ENCODE assay signal across 13 cellular contexts in genomic region chr3:45640724-45641361, GRCh38. TPM values are rescaled to one million over a fixed set of nuclear protein-coding genes. Genes with fewer than 3 reads are reported as not detected.
A peak's percentile ranks its signal among the peaks of the same experiment; 100 is the strongest.
DNase-seq lines count a peak whose midpoint lies in the region; ATAC-seq, FAIRE-seq and TF ChIP-seq lines count a peak whose summit lies in the region.
"Had no signal": no experiment of that assay in that cellular context is flagged by ENCODE, and none has a peak within 500 bp of the region (broad histone marks: within the 10 kb centered on the region; RNA-seq: fewer than 3 reads in every experiment).

No MANE protein-coding gene starts in this region.

- TF ChIP-seq CTCF in GM23338 (conservative IDR thresholded peaks at IDR 0.05; ENCODE audit: low read depth in 2 of 2) (no peak), VCaP (conservative IDR thresholded peaks at IDR 0.05) (no peak)

- H3K9me2 ChIP-seq in GM23338 (ENCODE audit: insufficient read depth), result 0 out of 2 replicates have a peak, but pooled peaks cover 6% of the 10 kb centered on the region

- peaks cover 25% of the 10 kb centered on the region for H3K36me3 Mint-ChIP-seq in GM23338 (ENCODE audit: low read depth)
- peaks cover 0 to 12% (median 11%) of the 10 kb centered on the region in 3 donors for H3K36me3 Mint-ChIP-seq in immature natural killer cell

- H3K9me3 Mint-ChIP-seq in GM23338 (no peaks in the 10 kb centered on the region), immature natural killer cell (no peaks in the 10 kb centered on the region)

- ATAC-seq in GM23338, result no peak
- ATAC-seq in GM18909 (IDR thresholded peaks at IDR 0.05; ENCODE audit: poor library complexity, unreplicated experiment), result no peak
- ATAC-seq in GM18870 (IDR thresholded peaks at IDR 0.05; ENCODE audit: unreplicated experiment), result no peak

- peaks cover 55% of the 10 kb centered on the region for H3K4me1 Mint-ChIP-seq in GM23338
- peaks cover 15 to 27% of the 10 kb centered on the region in 2 donors for H3K4me1 Mint-ChIP-seq in immature natural killer cell

- FAIRE-seq in small intestine (lab: Jason Lieb, UNC), result no peak
- FAIRE-seq: GM12892 had no signal

- DNase-seq in GM23338 (ENCODE audit: low spot score), result no peak
- no peak for DNase-seq in immature natural killer cell
- DNase-seq in small intestine, result peak; percentile 37
- DNase-seq in glomerular visceral epithelial cell (ENCODE audit: extremely low spot score), result no peak
- DNase-seq in C1 segment of cervical spinal cord (lab: John Stamatoyannopoulos, UW), result no peak
- DNase-seq: activated CD4-positive, alpha-beta T cell treated with anti-CD3 and anti-CD28 coated beads for 1 hour; activated T-cell treated with anti-CD3 and anti-CD28 coated beads, Interleukin-2, amount 50 U/mL, for 48 hours had no signal

- peaks cover 56% of the 10 kb centered on the region for H3K79me2 ChIP-seq in GM23338 (replicated peaks; ENCODE audit: insufficient read depth)

- no peaks in the 10 kb centered on the region for H3F3A ChIP-seq in GM23338 (replicated peaks; ENCODE audit: low read depth)

- peaks cover 14% of the 10 kb centered on the region for H3K27me3 Mint-ChIP-seq in GM23338 (ENCODE audit: insufficient read depth, low read depth, poor library complexity)
- no peaks in the 10 kb centered on the region for H3K27me3 Mint-ChIP-seq in immature natural killer cell (ENCODE audit: low read depth in 3 of 3)
- H3K27me3 Mint-ChIP-seq: brain had no signal

- 40 to 68% (median 48%) methylated on average over 4 of the region's 4 CpGs for WGBS in small intestine, 3 donors

- no peak overlapping the region for H2AFZ ChIP-seq in GM23338

- H3K4me3 Mint-ChIP-seq in GM23338 (no peak overlapping the region), immature natural killer cell (no peak overlapping the region)
- H3K4me3 Mint-ChIP-seq: brain had no signal

- peak overlapping the region; percentile 61 for H3K27ac Mint-ChIP-seq in GM23338
- H3K27ac Mint-ChIP-seq in immature natural killer cell, result peak overlapping the region in 4 of 6 donors; percentile 19 to 87 (median 44)

- H3K27me3 ChIP-seq in GM23338 (ENCODE audit: insufficient read depth) (no peaks in the 10 kb centered on the region), small intestine (ENCODE audit: control insufficient read depth in 2 of 2, insufficient read depth in 2 of 2, low read length in 2 of 2) (no peaks in the 10 kb centered on the region)
- H3K27me3 ChIP-seq: right atrium auricular region had no signal

- 0 out of 2 replicates have a peak overlapping the region, but pooled peaks have one; percentile 35 for H3K4me2 ChIP-seq in GM23338

- no peaks in the 10 kb centered on the region for H3K9me3 ChIP-seq in small intestine (ENCODE audit: control insufficient read depth, low read depth)
- H3K9me3 ChIP-seq: right atrium auricular region had no signal

- H3K4me3 ChIP-seq in GM23338 (no peak overlapping the region), small intestine (ENCODE audit: low read depth in 1 of 2, low read length in 2 of 2) (no peak overlapping the region)
- H3K4me3 ChIP-seq: right atrium auricular region had no signal

- H4K20me1 ChIP-seq in GM23338 (replicated peaks; ENCODE audit: insufficient read depth), result no peaks in the 10 kb centered on the region; the same call in none of the 2 replicates

- H3K36me3 ChIP-seq in GM23338 (ENCODE audit: insufficient read depth) (peaks cover 5% of the 10 kb centered on the region; the same call in 1 of the 2 replicates), small intestine (ENCODE audit: control insufficient read depth in 2 of 2, insufficient read depth in 2 of 2, low read length in 2 of 2) (peaks cover 0 to 4% of the 10 kb centered on the region in 2 donors)

- H3K4me1 ChIP-seq in GM23338 (ENCODE audit: insufficient read depth) (peaks cover 45% of the 10 kb centered on the region), small intestine (ENCODE audit: control insufficient read depth in 2 of 2, insufficient read depth in 1 of 2, low read depth in 1 of 2, low read length in 1 of 2) (peaks cover 3 to 16% of the 10 kb centered on the region in 2 donors)

- H3K27ac ChIP-seq in GM23338 (ENCODE audit: low read depth) (peak overlapping the region; percentile 55; the same call in 1 of the 2 replicates), VCaP (peak overlapping the region; percentile 90), small intestine (ENCODE audit: low read depth in 1 of 2, low read length in 1 of 2) (peak overlapping the region; percentile 4 to 63)
- H3K27ac ChIP-seq: right atrium auricular region had no signal

TF ChIP-seq in GM23338, 12 proteins besides CTCF, POLR2A, EP300 and RAD21 (continues in another document):
- no peak for TF ChIP-seq POLR2AphosphoS5 (IDR thresholded peaks at IDR 0.05; ENCODE audit: low read depth)
- TF ChIP-seq EZH2 (IDR thresholded peaks at IDR 0.05; ENCODE audit: low read depth, unreplicated experiment), result no peak
- TF ChIP-seq REST (IDR thresholded peaks at IDR 0.05; ENCODE audit: unreplicated experiment), result no peak
- TF ChIP-seq CREB1 (CRISPR knock-in tag; IDR thresholded peaks at IDR 0.05; ENCODE audit: low read depth), result no peak
- TF ChIP-seq ZNF331 (CRISPR knock-in tag; IDR thresholded peaks at IDR 0.05; ENCODE audit: low read depth), result no peak
- no peak for TF ChIP-seq STAT1 (IDR thresholded peaks at IDR 0.05; ENCODE audit: unreplicated experiment)
- TF ChIP-seq JUNB (IDR thresholded peaks at IDR 0.05; ENCODE audit: unreplicated experiment), result no peak
- TF ChIP-seq, protein P1, sequence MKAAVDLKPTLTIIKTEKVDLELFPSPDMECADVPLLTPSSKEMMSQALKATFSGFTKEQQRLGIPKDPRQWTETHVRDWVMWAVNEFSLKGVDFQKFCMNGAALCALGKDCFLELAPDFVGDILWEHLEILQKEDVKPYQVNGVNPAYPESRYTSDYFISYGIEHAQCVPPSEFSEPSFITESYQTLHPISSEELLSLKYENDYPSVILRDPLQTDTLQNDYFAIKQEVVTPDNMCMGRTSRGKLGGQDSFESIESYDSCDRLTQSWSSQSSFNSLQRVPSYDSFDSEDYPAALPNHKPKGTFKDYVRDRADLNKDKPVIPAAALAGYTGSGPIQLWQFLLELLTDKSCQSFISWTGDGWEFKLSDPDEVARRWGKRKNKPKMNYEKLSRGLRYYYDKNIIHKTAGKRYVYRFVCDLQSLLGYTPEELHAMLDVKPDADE (IDR thresholded peaks at IDR 0.05), result no peak
- no peak for TF ChIP-seq EZH2phosphoT487 (IDR thresholded peaks at IDR 0.05; ENCODE audit: unreplicated experiment)
- no peak for TF ChIP-seq NANOG (IDR thresholded peaks at IDR 0.05; ENCODE audit: borderline replicate concordance)

RNA-seq across cellular contexts. Expression of gene LIMD1, which starts 46.3 kb away (rescaled TPM):
- total RNA-seq in GM23338 (2014; rRNA removed; shearing (Covaris generic)), result 21.8 and 31.5 TPM in 2 replicates
- polyA plus RNA-seq in GM23338 (2016; fragmentation: Nextera tagmentation; extraction: Ambion mirVana) (8.3 and 10.2 TPM in 2 replicates), immature natural killer cell (10 to 100 TPM in 1 of 3 donors, 1 to 10 TPM in 1, under 1 TPM in 1; 0.62 to 12.8 (median 3.5) TPM), small intestine (1 to 10 TPM; 2.4 to 8.1 (median 2.5) TPM)

RNA-seq across cellular contexts. Expression of gene SACM1L, which starts 48.4 kb away (rescaled TPM):
- total RNA-seq in GM23338 (2014; rRNA removed; shearing (Covaris generic)), result 97.2 and 97.8 TPM in 2 replicates
- polyA plus RNA-seq in GM23338 (2016; fragmentation: Nextera tagmentation; extraction: Ambion mirVana) (43.2 and 43.5 TPM in 2 replicates), immature natural killer cell (10 to 100 TPM; 29.8 to 67.9 (median 33.8) TPM), small intestine (10 to 100 TPM; 18.4 to 37.1 (median 24.3) TPM)

Comparison
In these comparisons a context has a peak if more than half of its experiments do, and no peak if none do; other contexts are left out.
1. H3K27ac ChIP-seq: peak in every context shown above with its lines; median percentile 90 in VCaP; 55 in GM23338; 34 in small intestine.